In the genomic region with DNA sequence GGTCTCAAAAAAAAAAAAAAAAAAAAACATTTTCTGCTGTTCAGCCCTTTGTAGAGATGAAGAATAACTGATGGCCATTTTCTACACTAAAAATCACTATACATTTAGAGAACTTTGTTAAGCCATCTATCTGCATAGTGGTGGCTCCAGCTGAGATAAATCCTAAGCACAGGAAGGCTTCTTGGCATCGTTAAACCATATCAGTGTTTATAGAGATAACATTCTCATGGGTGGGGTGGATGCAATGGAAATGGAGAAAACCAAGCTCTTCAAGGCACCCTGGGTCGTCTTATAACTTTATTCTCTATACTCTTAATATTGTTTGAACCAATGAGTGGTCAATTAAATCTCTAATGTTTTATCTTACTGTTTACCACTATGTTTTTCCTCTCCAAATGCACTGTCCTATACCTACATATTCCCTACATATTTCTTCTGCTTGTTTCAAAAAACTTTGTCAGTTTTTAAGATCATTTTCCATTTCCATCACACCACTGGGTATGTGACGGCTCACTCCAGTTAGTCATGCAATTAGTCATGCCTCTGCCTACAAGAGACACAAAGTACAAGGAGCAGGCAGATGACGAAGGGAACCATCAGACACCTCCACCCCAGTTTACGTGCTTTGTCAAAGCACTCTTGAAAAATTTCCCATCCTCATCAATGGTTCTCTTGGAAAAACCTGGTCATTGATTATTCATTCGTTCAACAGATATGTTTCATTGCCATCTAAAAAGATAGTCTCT, we compare ENCODE assay signal across 13 cellular contexts.
DNase-seq lines count a peak whose midpoint lies in the region; ATAC-seq and TF ChIP-seq lines count a peak whose summit lies in the region.
"Had no signal": no experiment of that assay in that cellular context is flagged by ENCODE, and none has a peak within 500 bp of the region (broad histone marks: within the 10 kb centered on the region; RNA-seq: fewer than 3 reads in every experiment).

No MANE protein-coding gene starts in this region.

- H3K79me2 ChIP-seq in smooth muscle cell (ENCODE audit: low read depth): no peaks in the 10 kb centered on the region

- H3K9ac ChIP-seq in smooth muscle cell (ENCODE audit: low read depth): peak overlapping the region; percentile 77

- H3K27me3 ChIP-seq in smooth muscle cell (ENCODE audit: low read depth): no peaks in the 10 kb centered on the region

- H3K36me3 Mint-ChIP-seq in activated T-helper 1 cell treated with anti-CD3 and anti-CD28 coated beads, Interleukin-12 subunit alpha, Interleukin-12 subunit beta, Interleukin-2, Interleukin-4 antibody, amounts not matched to agents 30 ng/mL and 10 ng/mL and 1 ng/mL, durations not matched to agents 14 hours and 24 hours and 36 hours (ENCODE audit: low read depth): no peaks in the 10 kb centered on the region
- no peaks in the 10 kb centered on the region for H3K36me3 Mint-ChIP-seq in T-cell
- H3K36me3 Mint-ChIP-seq: activated CD8-positive, alpha-beta memory T cell treated with anti-CD3 and anti-CD28 coated beads, Interleukin-2, amount 10 ng/mL, durations not matched to agents 7 days and 5 days had no signal

- H3K4me1 ChIP-seq in smooth muscle cell (ENCODE audit: low read depth): peaks cover 12% of the 10 kb centered on the region

- H3K4me3 ChIP-seq in fibroblast of the aortic adventitia (ENCODE audit: low read depth, low read length) (no peak overlapping the region), smooth muscle cell (no peak overlapping the region)
- H3K4me3 ChIP-seq: lung had no signal

- H3K27ac Mint-ChIP-seq in activated T-helper 1 cell treated with anti-CD3 and anti-CD28 coated beads, Interleukin-12 subunit alpha, Interleukin-12 subunit beta, Interleukin-2, Interleukin-4 antibody, amounts not matched to agents 30 ng/mL and 10 ng/mL and 1 ng/mL, durations not matched to agents 14 hours and 24 hours and 36 hours: peak overlapping the region; percentile 42
- H3K27ac Mint-ChIP-seq in T-cell: no peak overlapping the region
- H3K27ac Mint-ChIP-seq: activated CD8-positive, alpha-beta memory T cell treated with anti-CD3 and anti-CD28 coated beads, Interleukin-2, amount 10 ng/mL, durations not matched to agents 7 days and 5 days had no signal

- intact Hi-C loops in activated T-helper 1 cell treated with anti-CD3 and anti-CD28 coated beads, Interleukin-12 subunit alpha, Interleukin-12 subunit beta, Interleukin-2, Interleukin-4 antibody, amounts not matched to agents 30 ng/mL and 10 ng/mL and 1 ng/mL, durations not matched to agents 14 hours and 24 hours and 36 hours (cut with micrococcal nuclease): no loop called here

- no peak overlapping the region for H3K4me3 Mint-ChIP-seq in activated T-helper 1 cell treated with anti-CD3 and anti-CD28 coated beads, Interleukin-12 subunit alpha, Interleukin-12 subunit beta, Interleukin-2, Interleukin-4 antibody, amounts not matched to agents 30 ng/mL and 10 ng/mL and 1 ng/mL, durations not matched to agents 14 hours and 24 hours and 36 hours
- no peak overlapping the region for H3K4me3 Mint-ChIP-seq in T-cell
- H3K4me3 Mint-ChIP-seq: activated CD8-positive, alpha-beta memory T cell treated with anti-CD3 and anti-CD28 coated beads, Interleukin-2, amount 10 ng/mL, durations not matched to agents 7 days and 5 days; central memory CD8-positive, alpha-beta T cell had no signal

- H4K20me1 ChIP-seq in smooth muscle cell (ENCODE audit: low read depth): no peaks in the 10 kb centered on the region

- H3F3A ChIP-seq in smooth muscle cell (ENCODE audit: low read depth): no peaks in the 10 kb centered on the region

- ATAC-seq in T-cell (replicated peaks in 1 of 4): no peak
- ATAC-seq: activated CD8-positive, alpha-beta memory T cell treated with anti-CD3 and anti-CD28 coated beads, Interleukin-2, amount 10 ng/mL, durations not matched to agents 7 days and 5 days had no signal

- no peaks in the 10 kb centered on the region for H3K9me3 Mint-ChIP-seq in activated T-helper 1 cell treated with anti-CD3 and anti-CD28 coated beads, Interleukin-12 subunit alpha, Interleukin-12 subunit beta, Interleukin-2, Interleukin-4 antibody, amounts not matched to agents 30 ng/mL and 10 ng/mL and 1 ng/mL, durations not matched to agents 14 hours and 24 hours and 36 hours
- H3K9me3 Mint-ChIP-seq in T-cell: no peaks in the 10 kb centered on the region
- H3K9me3 Mint-ChIP-seq: central memory CD8-positive, alpha-beta T cell had no signal

- POLR2A ChIA-PET in T-cell (lab: Charles Lee): no interaction called here

- peak overlapping the region; percentile 66 for H2AFZ ChIP-seq in smooth muscle cell (ENCODE audit: low read depth)

- no peaks in the 10 kb centered on the region for H3K36me3 ChIP-seq in smooth muscle cell (ENCODE audit: low read depth)

- H3K4me2 ChIP-seq in smooth muscle cell: peak overlapping the region; percentile 76

- TF ChIP-seq CTCF in fibroblast of the aortic adventitia (IDR thresholded peaks at IDR 0.05; ENCODE audit: insufficient read depth, low read length) (no peak), smooth muscle cell (IDR thresholded peaks at IDR 0.05; ENCODE audit: borderline replicate concordance, insufficient read depth, poor library complexity, severe bottlenecking) (no peak)

- WGBS in smooth muscle cell (ENCODE audit: low lambda C conversion rate): 16% methylated on average over 6 of the region's 6 CpGs

- H3K27me3 Mint-ChIP-seq in activated T-helper 1 cell treated with anti-CD3 and anti-CD28 coated beads, Interleukin-12 subunit alpha, Interleukin-12 subunit beta, Interleukin-2, Interleukin-4 antibody, amounts not matched to agents 30 ng/mL and 10 ng/mL and 1 ng/mL, durations not matched to agents 14 hours and 24 hours and 36 hours (ENCODE audit: insufficient read depth): peaks cover 4% of the 10 kb centered on the region
- H3K27me3 Mint-ChIP-seq in T-cell: peaks cover 2 to 9% of the 10 kb centered on the region in 2 donors

- no peaks in the 10 kb centered on the region for H3K4me1 Mint-ChIP-seq in activated T-helper 1 cell treated with anti-CD3 and anti-CD28 coated beads, Interleukin-12 subunit alpha, Interleukin-12 subunit beta, Interleukin-2, Interleukin-4 antibody, amounts not matched to agents 30 ng/mL and 10 ng/mL and 1 ng/mL, durations not matched to agents 14 hours and 24 hours and 36 hours (ENCODE audit: low read depth)
- H3K4me1 Mint-ChIP-seq in T-cell: no peaks in the 10 kb centered on the region
- H3K4me1 Mint-ChIP-seq: activated CD8-positive, alpha-beta memory T cell treated with anti-CD3 and anti-CD28 coated beads, Interleukin-2, amount 10 ng/mL, durations not matched to agents 7 days and 5 days; central memory CD8-positive, alpha-beta T cell had no signal

- H3K27ac ChIP-seq in smooth muscle cell (ENCODE audit: low read depth): peak overlapping the region; percentile 96

- peak; percentile 15 for DNase-seq in activated CD4-positive, alpha-beta T cell treated with anti-CD3 and anti-CD28 coated beads for 48 hours
- no peak for DNase-seq in activated CD4-positive, alpha-beta T cell treated with anti-CD3 and anti-CD28 coated beads, Interleukin-2, amount 50 U/mL, for 4 hours
- no peak for DNase-seq in activated T-helper 1 cell treated with anti-CD3 and anti-CD28 coated beads, Interleukin-12 subunit alpha, Interleukin-12 subunit beta, Interleukin-2, Interleukin-4 antibody, amounts not matched to agents 30 ng/mL and 10 ng/mL and 1 ng/mL, durations not matched to agents 14 hours and 24 hours and 36 hours (ENCODE audit: low spot score)
- DNase-seq in fibroblast of the aortic adventitia (ENCODE audit: low read depth): peak; percentile 60
- DNase-seq in smooth muscle cell (lab: John Stamatoyannopoulos, UW; ENCODE audit: unreplicated experiment): no peak
- no peak for DNase-seq in NCI-H1694 (lab: John Stamatoyannopoulos, UW)
- DNase-seq in SHP77 treated with DMSO at 0.1 percent for 48 hours (lab: John Stamatoyannopoulos, UW): no peak
- DNase-seq in T-cell: no peak
- DNase-seq: activated CD8-positive, alpha-beta memory T cell treated with anti-CD3 and anti-CD28 coated beads, Interleukin-2, amount 10 ng/mL, durations not matched to agents 7 days and 5 days; DND-41; NCI-H2029 had no signal

- H3K9me3 ChIP-seq in smooth muscle cell (replicated peaks; ENCODE audit: low read depth): no peaks in the 10 kb centered on the region

- CTCF ChIA-PET in T-cell (lab: Charles Lee): no interaction called here

Comparison
In these comparisons a context has a peak if more than half of its experiments do, and no peak if none do; other contexts are left out.
1. DNase-seq: peak in activated CD4-positive, alpha-beta T cell treated with anti-CD3 and anti-CD28 coated beads for 48 hours (single experiment) and fibroblast of the aortic adventitia (single experiment); none in activated CD4-positive, alpha-beta T cell treated with anti-CD3 and anti-CD28 coated beads, Interleukin-2, amount 50 U/mL, for 4 hours (0 of 2), activated T-helper 1 cell treated with anti-CD3 and anti-CD28 coated beads, Interleukin-12 subunit alpha, Interleukin-12 subunit beta, Interleukin-2, Interleukin-4 antibody, amounts not matched to agents 30 ng/mL and 10 ng/mL and 1 ng/mL, durations not matched to agents 14 hours and 24 hours and 36 hours (single experiment), smooth muscle cell (single experiment), NCI-H1694 (single experiment), SHP77 treated with DMSO at 0.1 percent for 48 hours (single experiment) and T-cell (0 of 34).